In genomic region chr14:94386085-94387031, GRCh38 we compare ENCODE assay signal across 21 cellular contexts. TPM values are rescaled to one million over a fixed set of nuclear protein-coding genes. Genes with fewer than 3 reads are reported as not detected.
DNase-seq lines count a peak whose midpoint lies in the region; ATAC-seq and TF ChIP-seq lines count a peak whose summit lies in the region.
"Had no signal": no experiment of that assay in that cellular context is flagged by ENCODE, and none has a peak within 500 bp of the region (broad histone marks: within the 10 kb centered on the region; RNA-seq: fewer than 3 reads in every experiment).

No MANE protein-coding gene starts in this region.

- intact Hi-C loops in CD14-positive monocyte (cut with micrococcal nuclease) = no loop called here

- H4K8ac ChIP-seq in neuronal stem cell (ENCODE audit: low read depth, low read length) = no peak overlapping the region

- peaks cover 90% of the 10 kb centered on the region for H3K4me1 Mint-ChIP-seq in CD14-positive monocyte

- no peak overlapping the region for H4K91ac ChIP-seq in neuronal stem cell (ENCODE audit: low read depth, low read length, poor library complexity)

- no peak overlapping the region for H2BK120ac ChIP-seq in neuronal stem cell (ENCODE audit: low read depth, low read length)

- no peak overlapping the region for H3K4ac ChIP-seq in neuronal stem cell (ENCODE audit: low read length)

- H3K23ac ChIP-seq in neuronal stem cell (ENCODE audit: low read depth, low read length, poor library complexity) = no peak overlapping the region

- H3K4me1 ChIP-seq in neuronal stem cell (ENCODE audit: control insufficient read depth in 2 of 2, insufficient read depth in 1 of 2, low read depth in 1 of 2, low read length in 2 of 2) (peaks cover 0 to 2% of the 10 kb centered on the region in 2 donors), right atrium auricular region (no peaks in the 10 kb centered on the region)
- H3K4me1 ChIP-seq: uterus had no signal

- H3K27me3 ChIP-seq in H7 (ENCODE audit: control insufficient read depth, insufficient read depth, low read length) (no peaks in the 10 kb centered on the region), neuronal stem cell (ENCODE audit: control insufficient read depth in 3 of 3, insufficient read depth in 3 of 3, low read depth in 1 of 3, low read length in 3 of 3) (peaks cover 0 to 6% (median 0%) of the 10 kb centered on the region in 3 experiments), right atrium auricular region (no peaks in the 10 kb centered on the region), MG63 (no peaks in the 10 kb centered on the region)
- H3K27me3 ChIP-seq: cardiac muscle cell, uterus had no signal

- peaks cover 47 to 85% of the 10 kb centered on the region in 2 donors for H3K36me3 Mint-ChIP-seq in CD14-positive monocyte
- H3K36me3 Mint-ChIP-seq: CD8-positive, alpha-beta T cell had no signal

- no peak overlapping the region for H2BK12ac ChIP-seq in neuronal stem cell (ENCODE audit: low read length)

- no peaks in the 10 kb centered on the region for H3K79me1 ChIP-seq in neuronal stem cell (ENCODE audit: low read depth, low read length)

- no peak overlapping the region for H3K27ac ChIP-seq in coronary artery
- H3K27ac ChIP-seq in neuronal stem cell (replicated peaks; ENCODE audit: low read length) = no peak overlapping the region
- no peak overlapping the region for H3K27ac ChIP-seq in right atrium auricular region
- H3K27ac ChIP-seq: cardiac muscle cell, HL-60, uterus had no signal

- peaks cover 0 to 4% (median 0%) of the 10 kb centered on the region in 3 donors for H3K27me3 Mint-ChIP-seq in CD14-positive monocyte (ENCODE audit: low read depth in 3 of 3)

- ATAC-seq in HG02678 (IDR thresholded peaks at IDR 0.05; ENCODE audit: unreplicated experiment) (no peak), GM19351 (IDR thresholded peaks at IDR 0.05; ENCODE audit: unreplicated experiment) (no peak)
- ATAC-seq: activated CD8-positive, alpha-beta T cell treated with anti-CD3 and anti-CD28 coated beads, Interleukin-2, amount 10 ng/mL, durations not matched to agents 7 days and 5 days; CD8-positive, alpha-beta T cell; stimulated activated naive CD8-positive, alpha-beta T cell treated with anti-CD3 and anti-CD28 coated beads, Interleukin-15, Interleukin-2, amounts not matched to agents 100 U/mL and 50 U/mL, for 24 hours; T-helper 17 cell had no signal

- H3K4me2 ChIP-seq in neuronal stem cell (ENCODE audit: insufficient read depth, low read length, poor library complexity, severe bottlenecking) = no peak overlapping the region

- TF ChIP-seq CTCF in CD14-positive monocyte (IDR thresholded peaks at IDR 0.05) = no peak
- TF ChIP-seq CTCF in coronary artery (IDR thresholded peaks at IDR 0.05) = no peak
- no peak for TF ChIP-seq CTCF in right atrium auricular region (IDR thresholded peaks at IDR 0.05)

- H3K9me3 ChIP-seq in neuronal stem cell (replicated peaks in 1 of 2; ENCODE audit: control insufficient read depth in 2 of 2, insufficient read depth in 1 of 2, low read depth in 1 of 2, low read length in 2 of 2) = no peaks in the 10 kb centered on the region
- no peaks in the 10 kb centered on the region for H3K9me3 ChIP-seq in right atrium auricular region
- no peaks in the 10 kb centered on the region for H3K9me3 ChIP-seq in MG63
- H3K9me3 ChIP-seq: uterus had no signal

- H3K14ac ChIP-seq in neuronal stem cell (ENCODE audit: low read length) = no peak overlapping the region

- no peak overlapping the region for H3K9ac ChIP-seq in neuronal stem cell (ENCODE audit: low read depth, low read length, poor library complexity)

- H3K4me3 Mint-ChIP-seq in CD14-positive monocyte = peak overlapping the region; percentile 45 to 81
- H3K4me3 Mint-ChIP-seq: activated CD8-positive, alpha-beta T cell treated with anti-CD3 and anti-CD28 coated beads, Interleukin-2, amount 10 ng/mL, durations not matched to agents 7 days and 5 days; CD8-positive, alpha-beta T cell; nephron progenitor cell; T-helper 17 cell had no signal

- no peak overlapping the region for H2BK15ac ChIP-seq in neuronal stem cell (ENCODE audit: low read length)

- no peak overlapping the region for H3K4me3 ChIP-seq in H7 (ENCODE audit: insufficient read depth, low read depth, low read length)
- H3K4me3 ChIP-seq in coronary artery = no peak overlapping the region
- H3K4me3 ChIP-seq in neuronal stem cell (ENCODE audit: low read length in 2 of 2) = no peak overlapping the region
- no peak overlapping the region for H3K4me3 ChIP-seq in right atrium auricular region
- H3K4me3 ChIP-seq in MG63 = no peak overlapping the region
- H3K4me3 ChIP-seq: cardiac muscle cell, uterus had no signal

- H3K27ac Mint-ChIP-seq in CD14-positive monocyte = peak overlapping the region; percentile 88 to 99 (median 95)
- H3K27ac Mint-ChIP-seq: activated CD8-positive, alpha-beta T cell treated with anti-CD3 and anti-CD28 coated beads, Interleukin-2, amount 10 ng/mL, durations not matched to agents 7 days and 5 days; CD8-positive, alpha-beta T cell; nephron progenitor cell; T-helper 17 cell had no signal

- WGBS in neuronal stem cell (ENCODE audit: extremely low coverage in 2 of 2, insufficient read length in 2 of 2, insufficient replicate concordance in 1 of 2), 2 donors = no CpG with 5 or more reads among the region's 14 CpGs

- no peak overlapping the region for H2AFZ ChIP-seq in neuronal stem cell (ENCODE audit: low read length)

- no peaks in the 10 kb centered on the region for H3K9me3 Mint-ChIP-seq in CD14-positive monocyte
- H3K9me3 Mint-ChIP-seq: CD8-positive, alpha-beta T cell; nephron progenitor cell had no signal

- peak overlapping the region; percentile 61 for H3K18ac ChIP-seq in neuronal stem cell (ENCODE audit: low read length)

- H2BK5ac ChIP-seq in neuronal stem cell (ENCODE audit: low read length) = no peak overlapping the region

- DNase-seq in CD14-positive monocyte (ENCODE audit: low spot score) (no peak), H7 (peak; percentile 13), coronary artery (ENCODE audit: low spot score) (peak; percentile 58), neuronal stem cell (ENCODE audit: low spot score) (no peak), right atrium auricular region (ENCODE audit: low spot score) (no peak), MG63 (no peak)
- DNase-seq: activated CD8-positive, alpha-beta T cell treated with anti-CD3 and anti-CD28 coated beads, Interleukin-2, amount 10 ng/mL, durations not matched to agents 7 days and 5 days; CD8-positive, alpha-beta T cell; effector CD4-positive, alpha-beta T cell; KBM-7; stimulated activated naive CD8-positive, alpha-beta T cell treated with anti-CD3 and anti-CD28 coated beads, Interleukin-15, Interleukin-2, amounts not matched to agents 100 U/mL and 50 U/mL, for 24 hours; T-helper 17 cell; uterus had no signal

- no peak overlapping the region for H2AK5ac ChIP-seq in neuronal stem cell (ENCODE audit: low read depth, low read length)

- H3K36me3 ChIP-seq in H7 (replicated peaks; ENCODE audit: control insufficient read depth, insufficient read depth, low read length) (no peaks in the 10 kb centered on the region), neuronal stem cell (replicated peaks in 1 of 2; ENCODE audit: control insufficient read depth in 2 of 2, insufficient read depth in 2 of 2, low read length in 2 of 2) (no peaks in the 10 kb centered on the region), right atrium auricular region (no peaks in the 10 kb centered on the region), MG63 (no peaks in the 10 kb centered on the region)
- H3K36me3 ChIP-seq: cardiac muscle cell, uterus had no signal

RNA-seq across cellular contexts. Expression of gene SERPINA1, which starts 2.0 kb away (rescaled TPM):
- polyA plus RNA-seq in CD14-positive monocyte = 1,000 to 10,000 TPM; 1,278 to 2,042 TPM
- total RNA-seq in H7 (2014; rRNA removed; shearing (Covaris generic)) = 0.18 TPM in 1 of 2 replicates, not detected in the other
- not detected for polyA plus RNA-seq in neuronal stem cell (2013, experiment 1 of 2)
- polyA plus RNA-seq in neuronal stem cell (2013, experiment 2 of 2) = 0.03 TPM
- 1 to 10 TPM; 2.4 to 8.8 TPM for total RNA-seq in right atrium auricular region
- 0.89 and 27.3 TPM in 2 replicates for total RNA-seq in MG63 (2014; rRNA removed; shearing (Covaris generic); ENCODE audit: low replicate concordance)
- total RNA-seq: activated CD8-positive, alpha-beta T cell treated with anti-CD3 and anti-CD28 coated beads, Interleukin-2, amount 10 ng/mL, durations not matched to agents 7 days and 5 days; OCI-LY7 had no signal

RNA-seq across cellular contexts. Expression of gene SERPINA2, which starts 19.9 kb away (rescaled TPM):
- polyA plus RNA-seq in CD14-positive monocyte = not detected
- total RNA-seq in H7 (2014; rRNA removed; shearing (Covaris generic)) = not detected in 2 replicates
- polyA plus RNA-seq in neuronal stem cell (2013, experiment 1 of 2) = not detected
- polyA plus RNA-seq in neuronal stem cell (2013, experiment 2 of 2) = not detected
- not detected for total RNA-seq in right atrium auricular region
- not detected in 2 replicates for total RNA-seq in MG63 (2014; rRNA removed; shearing (Covaris generic); ENCODE audit: low replicate concordance)
- total RNA-seq: activated CD8-positive, alpha-beta T cell treated with anti-CD3 and anti-CD28 coated beads, Interleukin-2, amount 10 ng/mL, durations not matched to agents 7 days and 5 days; cardiac muscle cell; CD8-positive, alpha-beta T cell; OCI-LY7; T-helper 17 cell; uterus had no signal
- polyA plus RNA-seq: adipose tissue, AG04450, cardiac muscle cell had no signal

Comparison
In these comparisons a context has a peak if more than half of its experiments do, and no peak if none do; other contexts are left out.
1. DNase-seq: peak in H7 (single experiment) and coronary artery (single experiment); none in CD14-positive monocyte (single experiment), neuronal stem cell (single experiment), right atrium auricular region (single experiment) and MG63 (single experiment).